Comparison of ENCODE assay signal across 10 cellular contexts in genomic region chr9:114718801-114719221, GRCh38. TPM values are rescaled to one million over a fixed set of nuclear protein-coding genes. Genes with fewer than 3 reads are reported as not detected.
DNase-seq lines count a peak whose midpoint lies in the region; FAIRE-seq and TF ChIP-seq lines count a peak whose summit lies in the region.
"Had no signal": no experiment of that assay in that cellular context is flagged by ENCODE, and none has a peak within 500 bp of the region (broad histone marks: within the 10 kb centered on the region; RNA-seq: fewer than 3 reads in every experiment).

No MANE protein-coding gene starts in this region.

- no peak for FAIRE-seq in D721Med (lab: Jason Lieb, UNC)
- FAIRE-seq: H1 had no signal

- no peak for TF ChIP-seq CTCF in GM20000 (IDR thresholded peaks at IDR 0.05; ENCODE audit: extremely low read depth, missing control alignments)
- no peak for TF ChIP-seq CTCF in D721Med (IDR thresholded peaks at IDR 0.05; ENCODE audit: insufficient read depth, missing control alignments)

- peak; percentile 40 for DNase-seq in GM20000 (ENCODE audit: low spot score)
- DNase-seq in RPMI7951 (ENCODE audit: low read depth) = peak; percentile 66
- peak; percentile 86 for DNase-seq in activated naive CD4-positive, alpha-beta T cell treated with anti-CD3 and anti-CD28 coated beads, Interleukin-2, amount 50 U/mL, for 16 hours
- DNase-seq in stimulated activated CD8-positive, alpha-beta memory T cell treated with anti-CD3 and anti-CD28 coated beads, Interleukin-12 subunit alpha, Interleukin-12 subunit beta, amount 100 ng/mL, for 1 hour (ENCODE audit: low read depth) = peak; percentile 49
- DNase-seq in D721Med (ENCODE audit: insufficient read length, low spot score) = no peak
- no peak for DNase-seq in NCI-H748 (lab: John Stamatoyannopoulos, UW; ENCODE audit: unreplicated experiment)
- no peak for DNase-seq in HCEC 1CT
- DNase-seq in ecto neural progenitor cell (ENCODE audit: low spot score) = no peak

RNA-seq across cellular contexts. Expression of gene TEX48, which starts 36.8 kb away (rescaled TPM):
- not detected in 2 replicates for total RNA-seq in RPMI7951 (2014; rRNA removed; shearing (Covaris generic))
- total RNA-seq: H1, urinary bladder had no signal

Comparison
In these comparisons a context has a peak if more than half of its experiments do, and no peak if none do; other contexts are left out.
1. DNase-seq: peak in GM20000 (single experiment), RPMI7951 (single experiment), activated naive CD4-positive, alpha-beta T cell treated with anti-CD3 and anti-CD28 coated beads, Interleukin-2, amount 50 U/mL, for 16 hours (single experiment) and stimulated activated CD8-positive, alpha-beta memory T cell treated with anti-CD3 and anti-CD28 coated beads, Interleukin-12 subunit alpha, Interleukin-12 subunit beta, amount 100 ng/mL, for 1 hour (single experiment); none in D721Med (single experiment), NCI-H748 (single experiment), HCEC 1CT (single experiment) and ecto neural progenitor cell (single experiment).